In genomic region chr6:34630040-34630439, GRCh38 we compare ENCODE assay signal across 14 cellular contexts.
A peak's percentile ranks its signal among the peaks of the same experiment; 100 is the strongest.
DNase-seq lines count a peak whose midpoint lies in the region; ATAC-seq, FAIRE-seq and TF ChIP-seq lines count a peak whose summit lies in the region.
"Had no signal": no experiment of that assay in that cellular context is flagged by ENCODE, and none has a peak within 500 bp of the region (broad histone marks: within the 10 kb centered on the region; RNA-seq: fewer than 3 reads in every experiment).

No MANE protein-coding gene starts in this region.

- peaks cover 47% of the 10 kb centered on the region for H3K36me3 Mint-ChIP-seq in Caco-2 (ENCODE audit: insufficient read depth, unreplicated experiment)

- intact Hi-C loops in esophagus muscularis mucosa (cut with DNase I) = no loop called here
- intact Hi-C loops in psoas muscle (cut with DNase I) = no loop called here
- intact Hi-C loops in Caco-2 (cut with micrococcal nuclease; ENCODE audit: unreplicated experiment) = no loop called here
- intact Hi-C loops in pancreas (cut with DNase I) = no loop called here

- POLR2A ChIA-PET in Caco-2 (lab: Charles Lee) = no interaction called here

- H3K4me1 ChIP-seq in RWPE2 (ENCODE audit: insufficient read depth, poor library complexity, severe bottlenecking) (peaks cover 16% of the 10 kb centered on the region), esophagus muscularis mucosa (peaks cover 17 to 24% (median 19%) of the 10 kb centered on the region in 4 donors), psoas muscle (peaks cover 15% of the 10 kb centered on the region), Caco-2 (peaks cover 33% of the 10 kb centered on the region), pancreas (no peaks in the 10 kb centered on the region)

- H3K4me3 ChIP-seq in RWPE2 (ENCODE audit: severe bottlenecking) (no peak overlapping the region), esophagus muscularis mucosa (no peak overlapping the region), psoas muscle (no peak overlapping the region), Caco-2 (ENCODE audit: low read depth, low read length) (no peak overlapping the region), pancreas (no peak overlapping the region)

- no peak for TF ChIP-seq POLR2A in esophagus muscularis mucosa (IDR thresholded peaks at IDR 0.05; ENCODE audit: low read depth)

- FAIRE-seq in pancreas (lab: Jason Lieb, UNC) = no peak

- H3K9me3 Mint-ChIP-seq in Caco-2 (ENCODE audit: unreplicated experiment) = no peaks in the 10 kb centered on the region
- H3K9me3 Mint-ChIP-seq: stimulated activated naive B cell treated with anti-CD40 and anti-IgM and Interleukin-4, amounts not matched to agents 10 μg/mL and 1 μg/mL and 100 μg/mL, for 72 hours had no signal

- CTCF ChIA-PET in Caco-2 (lab: Charles Lee) = no interaction called here

- no peaks in the 10 kb centered on the region for H3K27me3 Mint-ChIP-seq in Caco-2 (ENCODE audit: insufficient read depth, unreplicated experiment)
- H3K27me3 Mint-ChIP-seq: stimulated activated naive B cell treated with anti-CD40 and anti-IgM and Interleukin-4, amounts not matched to agents 10 μg/mL and 1 μg/mL and 100 μg/mL, for 72 hours had no signal

- H3K27me3 ChIP-seq in RWPE2 (ENCODE audit: insufficient read depth, poor library complexity, severe bottlenecking) (no peaks in the 10 kb centered on the region), esophagus muscularis mucosa (no peaks in the 10 kb centered on the region), psoas muscle (ENCODE audit: insufficient read depth in 3 of 3, low read length in 2 of 3) (no peaks in the 10 kb centered on the region), Caco-2 (replicated peaks; ENCODE audit: control insufficient read depth, insufficient read depth, low read length) (no peaks in the 10 kb centered on the region), pancreas (no peaks in the 10 kb centered on the region)

- DNase-seq in GM03348 (ENCODE audit: low spot score) (peak; percentile 68), RWPE2 (ENCODE audit: low spot score) (no peak), esophagus muscularis mucosa (ENCODE audit: extremely low spot score) (no peak), psoas muscle (no peak), Caco-2 (no peak), pancreas (no peak), NCI-H187 treated with DMSO at 0.1 percent for 48 hours (lab: John Stamatoyannopoulos, UW) (no peak)
- DNase-seq: activated CD4-positive, alpha-beta T cell treated with anti-CD3 and anti-CD28 coated beads, Interleukin-2, amount 50 U/mL, for 1 hour; glutamatergic neuron; midbrain; NCI-H2171 treated with DMSO at 0.1 percent for 48 hours; SIG-M5; stimulated activated naive B cell treated with anti-CD40 and anti-IgM and Interleukin-4, amounts not matched to agents 10 μg/mL and 1 μg/mL and 100 μg/mL, for 72 hours had no signal

- ATAC-seq in RWPE2 (ENCODE audit: low read depth) (peak; percentile 96), psoas muscle (peak in 3 of 4 donors; percentile 42 to 62 (median 55)), pancreas (no peak), GM19467 (IDR thresholded peaks at IDR 0.05; ENCODE audit: unreplicated experiment) (no peak)
- ATAC-seq: stimulated activated naive B cell treated with anti-CD40 and anti-IgM and Interleukin-4, amounts not matched to agents 10 μg/mL and 1 μg/mL and 100 μg/mL, for 72 hours had no signal

- H3K4me1 Mint-ChIP-seq in Caco-2 (ENCODE audit: low read depth, unreplicated experiment) = peaks cover 6% of the 10 kb centered on the region

- no peak for TF ChIP-seq EP300 in esophagus muscularis mucosa (IDR thresholded peaks at IDR 0.05)

- H3K27ac ChIP-seq in RWPE2 (ENCODE audit: poor library complexity, severe bottlenecking) = peak overlapping the region; percentile 87
- H3K27ac ChIP-seq in esophagus muscularis mucosa (replicated peaks in 1 of 4) = peak overlapping the region; percentile 15 to 56 (median 44)
- no peak overlapping the region for H3K27ac ChIP-seq in psoas muscle
- no peak overlapping the region for H3K27ac ChIP-seq in pancreas

- no peak for TF ChIP-seq CTCF in RWPE2 (IDR thresholded peaks at IDR 0.05; ENCODE audit: poor library complexity, severe bottlenecking)
- TF ChIP-seq CTCF in esophagus muscularis mucosa (IDR thresholded peaks at IDR 0.05) = no peak
- no peak for TF ChIP-seq CTCF in psoas muscle (IDR thresholded peaks at IDR 0.05)
- TF ChIP-seq CTCF in Caco-2 (IDR thresholded peaks at IDR 0.05; ENCODE audit: insufficient read depth in 1 of 2, low read depth in 1 of 2, low read length in 1 of 2, severe bottlenecking in 1 of 2, unreplicated experiment in 1 of 2) = no peak
- no peak for TF ChIP-seq CTCF in pancreas (IDR thresholded peaks at IDR 0.05)

- H3K36me3 ChIP-seq in RWPE2 (ENCODE audit: low read depth) (peaks cover 22% of the 10 kb centered on the region), esophagus muscularis mucosa (peaks cover 0 to 5% (median under 1%) of the 10 kb centered on the region in 4 donors), psoas muscle (ENCODE audit: insufficient read depth in 1 of 2, low read depth in 1 of 2) (peaks cover 2 to 3% of the 10 kb centered on the region in 2 donors), Caco-2 (ENCODE audit: control insufficient read depth, insufficient read depth, low read length) (no peaks in the 10 kb centered on the region), pancreas (no peaks in the 10 kb centered on the region)

- H3K9me3 ChIP-seq in RWPE2 (ENCODE audit: severe bottlenecking) = no peaks in the 10 kb centered on the region
- no peaks in the 10 kb centered on the region for H3K9me3 ChIP-seq in esophagus muscularis mucosa
- no peaks in the 10 kb centered on the region for H3K9me3 ChIP-seq in psoas muscle
- no peaks in the 10 kb centered on the region for H3K9me3 ChIP-seq in Caco-2
- no peaks in the 10 kb centered on the region for H3K9me3 ChIP-seq in pancreas

- no peak overlapping the region for H3K4me3 Mint-ChIP-seq in Caco-2 (ENCODE audit: unreplicated experiment)
- H3K4me3 Mint-ChIP-seq: stimulated activated naive B cell treated with anti-CD40 and anti-IgM and Interleukin-4, amounts not matched to agents 10 μg/mL and 1 μg/mL and 100 μg/mL, for 72 hours had no signal

- 65% methylated on average over 6 of the region's 6 CpGs for WGBS in esophagus muscularis mucosa
- WGBS in psoas muscle, 3 donors = 80 to 83% (median 82%) methylated on average over 6 of the region's 6 CpGs
- WGBS in pancreas, 2 donors = 87 to 89% methylated on average over 6 of the region's 6 CpGs

- H3K27ac Mint-ChIP-seq in Caco-2 (ENCODE audit: unreplicated experiment) = no peak overlapping the region

- BruUV-seq in Caco-2 (replicated peaks; lab: Mats Ljungman, UMichigan) = no TSS peak

Comparison
In these comparisons a context has a peak if more than half of its experiments do, and no peak if none do; other contexts are left out.
1. ATAC-seq: peak in RWPE2 (single experiment) and psoas muscle (3 of 4); none in pancreas (0 of 4) and GM19467 (single experiment).
2. H3K27ac ChIP-seq: peak in RWPE2 (single experiment) and esophagus muscularis mucosa (4 of 4); none in psoas muscle (single experiment) and pancreas (0 of 4).